ENCODE assay signal across 2 cellular contexts in genomic region chr6:128570439-128571063, GRCh38.
TF ChIP-seq lines count a peak whose summit lies in the region.

No MANE protein-coding gene starts in this region.

TF ChIP-seq in GM23338, 12 proteins besides CTCF, POLR2A, EP300 and RAD21:
- TF ChIP-seq STAT1 (IDR thresholded peaks at IDR 0.05; ENCODE audit: unreplicated experiment) (no peak), EZH2phosphoT487 (IDR thresholded peaks at IDR 0.05; ENCODE audit: unreplicated experiment) (no peak), ETS1 (IDR thresholded peaks at IDR 0.05) (no peak), JUNB (IDR thresholded peaks at IDR 0.05; ENCODE audit: unreplicated experiment) (no peak), ZNF331 (CRISPR knock-in tag; IDR thresholded peaks at IDR 0.05; ENCODE audit: low read depth) (no peak), POLR2AphosphoS5 (IDR thresholded peaks at IDR 0.05; ENCODE audit: low read depth) (no peak), CREB1 (CRISPR knock-in tag; IDR thresholded peaks at IDR 0.05; ENCODE audit: low read depth) (no peak), EZH2 (IDR thresholded peaks at IDR 0.05; ENCODE audit: low read depth, unreplicated experiment) (no peak), NANOG (IDR thresholded peaks at IDR 0.05; ENCODE audit: borderline replicate concordance) (no peak), ZNF114 (CRISPR knock-in tag; IDR thresholded peaks at IDR 0.05) (no peak)
- TF ChIP-seq, protein P1, sequence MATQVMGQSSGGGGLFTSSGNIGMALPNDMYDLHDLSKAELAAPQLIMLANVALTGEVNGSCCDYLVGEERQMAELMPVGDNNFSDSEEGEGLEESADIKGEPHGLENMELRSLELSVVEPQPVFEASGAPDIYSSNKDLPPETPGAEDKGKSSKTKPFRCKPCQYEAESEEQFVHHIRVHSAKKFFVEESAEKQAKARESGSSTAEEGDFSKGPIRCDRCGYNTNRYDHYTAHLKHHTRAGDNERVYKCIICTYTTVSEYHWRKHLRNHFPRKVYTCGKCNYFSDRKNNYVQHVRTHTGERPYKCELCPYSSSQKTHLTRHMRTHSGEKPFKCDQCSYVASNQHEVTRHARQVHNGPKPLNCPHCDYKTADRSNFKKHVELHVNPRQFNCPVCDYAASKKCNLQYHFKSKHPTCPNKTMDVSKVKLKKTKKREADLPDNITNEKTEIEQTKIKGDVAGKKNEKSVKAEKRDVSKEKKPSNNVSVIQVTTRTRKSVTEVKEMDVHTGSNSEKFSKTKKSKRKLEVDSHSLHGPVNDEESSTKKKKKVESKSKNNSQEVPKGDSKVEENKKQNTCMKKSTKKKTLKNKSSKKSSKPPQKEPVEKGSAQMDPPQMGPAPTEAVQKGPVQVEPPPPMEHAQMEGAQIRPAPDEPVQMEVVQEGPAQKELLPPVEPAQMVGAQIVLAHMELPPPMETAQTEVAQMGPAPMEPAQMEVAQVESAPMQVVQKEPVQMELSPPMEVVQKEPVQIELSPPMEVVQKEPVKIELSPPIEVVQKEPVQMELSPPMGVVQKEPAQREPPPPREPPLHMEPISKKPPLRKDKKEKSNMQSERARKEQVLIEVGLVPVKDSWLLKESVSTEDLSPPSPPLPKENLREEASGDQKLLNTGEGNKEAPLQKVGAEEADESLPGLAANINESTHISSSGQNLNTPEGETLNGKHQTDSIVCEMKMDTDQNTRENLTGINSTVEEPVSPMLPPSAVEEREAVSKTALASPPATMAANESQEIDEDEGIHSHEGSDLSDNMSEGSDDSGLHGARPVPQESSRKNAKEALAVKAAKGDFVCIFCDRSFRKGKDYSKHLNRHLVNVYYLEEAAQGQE (IDR thresholded peaks at IDR 0.05; ENCODE audit: unreplicated experiment), result no peak
- TF ChIP-seq, protein P2, sequence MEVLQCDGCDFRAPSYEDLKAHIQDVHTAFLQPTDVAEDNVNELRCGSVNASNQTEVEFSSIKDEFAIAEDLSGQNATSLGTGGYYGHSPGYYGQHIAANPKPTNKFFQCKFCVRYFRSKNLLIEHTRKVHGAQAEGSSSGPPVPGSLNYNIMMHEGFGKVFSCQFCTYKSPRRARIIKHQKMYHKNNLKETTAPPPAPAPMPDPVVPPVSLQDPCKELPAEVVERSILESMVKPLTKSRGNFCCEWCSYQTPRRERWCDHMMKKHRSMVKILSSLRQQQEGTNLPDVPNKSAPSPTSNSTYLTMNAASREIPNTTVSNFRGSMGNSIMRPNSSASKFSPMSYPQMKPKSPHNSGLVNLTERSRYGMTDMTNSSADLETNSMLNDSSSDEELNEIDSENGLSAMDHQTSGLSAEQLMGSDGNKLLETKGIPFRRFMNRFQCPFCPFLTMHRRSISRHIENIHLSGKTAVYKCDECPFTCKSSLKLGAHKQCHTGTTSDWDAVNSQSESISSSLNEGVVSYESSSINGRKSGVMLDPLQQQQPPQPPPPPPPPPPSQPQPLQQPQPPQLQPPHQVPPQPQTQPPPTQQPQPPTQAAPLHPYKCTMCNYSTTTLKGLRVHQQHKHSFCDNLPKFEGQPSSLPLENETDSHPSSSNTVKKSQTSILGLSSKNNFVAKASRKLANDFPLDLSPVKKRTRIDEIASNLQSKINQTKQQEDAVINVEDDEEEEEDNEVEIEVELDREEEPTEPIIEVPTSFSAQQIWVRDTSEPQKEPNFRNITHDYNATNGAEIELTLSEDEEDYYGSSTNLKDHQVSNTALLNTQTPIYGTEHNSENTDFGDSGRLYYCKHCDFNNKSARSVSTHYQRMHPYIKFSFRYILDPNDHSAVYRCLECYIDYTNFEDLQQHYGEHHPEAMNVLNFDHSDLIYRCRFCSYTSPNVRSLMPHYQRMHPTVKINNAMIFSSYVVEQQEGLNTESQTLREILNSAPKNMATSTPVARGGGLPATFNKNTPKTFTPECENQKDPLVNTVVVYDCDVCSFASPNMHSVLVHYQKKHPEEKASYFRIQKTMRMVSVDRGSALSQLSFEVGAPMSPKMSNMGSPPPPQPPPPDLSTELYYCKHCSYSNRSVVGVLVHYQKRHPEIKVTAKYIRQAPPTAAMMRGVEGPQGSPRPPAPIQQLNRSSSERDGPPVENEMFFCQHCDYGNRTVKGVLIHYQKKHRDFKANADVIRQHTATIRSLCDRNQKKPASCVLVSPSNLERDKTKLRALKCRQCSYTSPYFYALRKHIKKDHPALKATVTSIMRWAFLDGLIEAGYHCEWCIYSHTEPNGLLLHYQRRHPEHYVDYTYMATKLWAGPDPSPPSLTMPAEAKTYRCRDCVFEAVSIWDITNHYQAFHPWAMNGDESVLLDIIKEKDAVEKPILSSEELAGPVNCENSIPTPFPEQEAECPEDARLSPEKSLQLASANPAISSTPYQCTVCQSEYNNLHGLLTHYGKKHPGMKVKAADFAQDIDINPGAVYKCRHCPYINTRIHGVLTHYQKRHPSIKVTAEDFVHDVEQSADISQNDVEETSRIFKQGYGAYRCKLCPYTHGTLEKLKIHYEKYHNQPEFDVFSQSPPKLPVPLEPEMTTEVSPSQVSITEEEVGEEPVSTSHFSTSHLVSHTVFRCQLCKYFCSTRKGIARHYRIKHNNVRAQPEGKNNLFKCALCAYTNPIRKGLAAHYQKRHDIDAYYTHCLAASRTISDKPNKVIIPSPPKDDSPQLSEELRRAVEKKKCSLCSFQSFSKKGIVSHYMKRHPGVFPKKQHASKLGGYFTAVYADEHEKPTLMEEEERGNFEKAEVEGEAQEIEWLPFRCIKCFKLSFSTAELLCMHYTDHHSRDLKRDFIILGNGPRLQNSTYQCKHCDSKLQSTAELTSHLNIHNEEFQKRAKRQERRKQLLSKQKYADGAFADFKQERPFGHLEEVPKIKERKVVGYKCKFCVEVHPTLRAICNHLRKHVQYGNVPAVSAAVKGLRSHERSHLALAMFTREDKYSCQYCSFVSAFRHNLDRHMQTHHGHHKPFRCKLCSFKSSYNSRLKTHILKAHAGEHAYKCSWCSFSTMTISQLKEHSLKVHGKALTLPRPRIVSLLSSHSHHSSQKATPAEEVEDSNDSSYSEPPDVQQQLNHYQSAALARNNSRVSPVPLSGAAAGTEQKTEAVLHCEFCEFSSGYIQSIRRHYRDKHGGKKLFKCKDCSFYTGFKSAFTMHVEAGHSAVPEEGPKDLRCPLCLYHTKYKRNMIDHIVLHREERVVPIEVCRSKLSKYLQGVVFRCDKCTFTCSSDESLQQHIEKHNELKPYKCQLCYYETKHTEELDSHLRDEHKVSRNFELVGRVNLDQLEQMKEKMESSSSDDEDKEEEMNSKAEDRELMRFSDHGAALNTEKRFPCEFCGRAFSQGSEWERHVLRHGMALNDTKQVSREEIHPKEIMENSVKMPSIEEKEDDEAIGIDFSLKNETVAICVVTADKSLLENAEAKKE (CRISPR knock-in tag; IDR thresholded peaks at IDR 0.05), result no peak

TF ChIP-seq in H1, 55 proteins besides CTCF, POLR2A, EP300 and RAD21:
- TF ChIP-seq CHD2 (IDR thresholded peaks at IDR 0.05; ENCODE audit: low read length), result no peak
- TF ChIP-seq GTF2F1 (IDR thresholded peaks at IDR 0.05; ENCODE audit: borderline replicate concordance, low read depth, low read length), result no peak
- TF ChIP-seq MAX (IDR thresholded peaks at IDR 0.05), result no peak
- no peak for TF ChIP-seq KDM4A (IDR thresholded peaks at IDR 0.05; ENCODE audit: low read depth, low read length, severe bottlenecking)
- no peak for TF ChIP-seq KDM1A (IDR thresholded peaks at IDR 0.05; ENCODE audit: borderline replicate concordance, low read length)
